Comparison of ENCODE assay signal across 9 cellular contexts in the genomic region with DNA sequence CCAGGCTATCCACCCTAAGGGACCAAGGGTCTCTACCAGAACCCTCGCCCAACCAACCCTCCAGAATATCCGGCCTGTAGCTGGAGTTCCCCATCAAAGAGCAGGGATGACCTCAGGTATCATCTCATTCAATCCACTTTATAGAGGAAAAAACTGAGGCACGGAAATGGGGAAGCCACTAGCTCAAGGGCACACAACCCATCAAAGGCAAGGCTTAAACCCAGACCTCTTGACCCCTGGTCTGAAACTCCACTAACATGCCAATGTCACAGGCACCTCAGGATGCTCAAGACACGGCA. TPM values are rescaled to one million over a fixed set of nuclear protein-coding genes. Genes with fewer than 3 reads are reported as not detected.
DNase-seq lines count a peak whose midpoint lies in the region; TF ChIP-seq lines count a peak whose summit lies in the region.
"Had no signal": no experiment of that assay in that cellular context is flagged by ENCODE, and none has a peak within 500 bp of the region (broad histone marks: within the 10 kb centered on the region; RNA-seq: fewer than 3 reads in every experiment).

No MANE protein-coding gene starts in this region.

- peak overlapping the region; percentile 87 for H3K4me3 Mint-ChIP-seq in activated CD4-positive, alpha-beta T cell treated with anti-CD3 and anti-CD28 coated beads, Interleukin-2, amount 10 ng/mL, durations not matched to agents 7 days and 5 days

- CTCF ChIA-PET in activated CD4-positive, alpha-beta T cell treated with anti-CD3 and anti-CD28 coated beads, Interleukin-2, amount 10 ng/mL, durations not matched to agents 7 days and 5 days (lab: Charles Lee) = interaction anchor here (0.6 to 2.0 kb wide), 8 partner anchors 8 to 289 kb away, joined by 3 to 7 read pairs (median 4); partner anchors contain the start of gene FBRS

- intact Hi-C loops in ascending aorta (cut with DNase I) = no loop called here
- intact Hi-C loops in thyroid gland (cut with DNase I) = no loop called here

- no peaks in the 10 kb centered on the region for H3K9me3 Mint-ChIP-seq in activated CD4-positive, alpha-beta T cell treated with anti-CD3 and anti-CD28 coated beads, Interleukin-2, amount 10 ng/mL, durations not matched to agents 7 days and 5 days

- 19% methylated on average over 4 of the region's 4 CpGs for WGBS in liver
- 0 to 28% methylated on average over 1 to 4 of the region's 4 CpGs for WGBS in thyroid gland, 2 donors

- POLR2A ChIA-PET in activated CD4-positive, alpha-beta T cell treated with anti-CD3 and anti-CD28 coated beads, Interleukin-2, amount 10 ng/mL, durations not matched to agents 7 days and 5 days (lab: Charles Lee) = no interaction called here

- peak overlapping the region; percentile 77 for H3K27ac Mint-ChIP-seq in activated CD4-positive, alpha-beta T cell treated with anti-CD3 and anti-CD28 coated beads, Interleukin-2, amount 10 ng/mL, durations not matched to agents 7 days and 5 days

- H3K27me3 ChIP-seq in ascending aorta (no peaks in the 10 kb centered on the region), liver (ENCODE audit: control insufficient read depth in 4 of 4, insufficient read depth in 4 of 4, low read length in 3 of 4) (no peaks in the 10 kb centered on the region), thyroid gland (no peaks in the 10 kb centered on the region)

- no peak for TF ChIP-seq CTCF in ascending aorta (IDR thresholded peaks at IDR 0.05)
- TF ChIP-seq CTCF in liver (IDR thresholded peaks at IDR 0.05; ENCODE audit: low read depth, low read length, missing input control) = no peak
- TF ChIP-seq CTCF in thyroid gland (IDR thresholded peaks at IDR 0.05) = no peak

- peaks cover 57% of the 10 kb centered on the region for H3K4me1 Mint-ChIP-seq in activated CD4-positive, alpha-beta T cell treated with anti-CD3 and anti-CD28 coated beads, Interleukin-2, amount 10 ng/mL, durations not matched to agents 7 days and 5 days

- H3K36me3 Mint-ChIP-seq in activated CD4-positive, alpha-beta T cell treated with anti-CD3 and anti-CD28 coated beads, Interleukin-2, amount 10 ng/mL, durations not matched to agents 7 days and 5 days (ENCODE audit: low read depth) = peaks cover 46% of the 10 kb centered on the region

- no peak for TF ChIP-seq RAD21 in liver (IDR thresholded peaks at IDR 0.05)

- H3K27ac ChIP-seq in ascending aorta (peak overlapping the region; percentile 58 to 69), liver (ENCODE audit: low read depth in 1 of 2, low read length in 2 of 2) (peak overlapping the region; percentile 29 to 59), thyroid gland (peak overlapping the region in 2 of 3 donors; percentile 24 to 32)

- H3K36me3 ChIP-seq in ascending aorta = peaks cover 14 to 21% of the 10 kb centered on the region in 2 donors
- H3K36me3 ChIP-seq in liver (ENCODE audit: control insufficient read depth in 4 of 4, insufficient read depth in 3 of 4, low read depth in 1 of 4, low read length in 3 of 4) = peaks cover 3 to 8% (median 7%) of the 10 kb centered on the region in 4 donors
- H3K36me3 ChIP-seq in thyroid gland = peaks cover 2 to 12% of the 10 kb centered on the region in 2 donors

- peak overlapping the region; percentile 16 to 66 for H3K9ac ChIP-seq in liver (ENCODE audit: low read depth in 1 of 2, low read length in 2 of 2)

- H3K4me1 ChIP-seq in ascending aorta (peaks cover 13 to 26% of the 10 kb centered on the region in 2 donors), liver (ENCODE audit: control insufficient read depth in 4 of 4, insufficient read depth in 4 of 4, low read length in 3 of 4) (peaks cover 0 to 35% (median 29%) of the 10 kb centered on the region in 4 donors), thyroid gland (peaks cover 16 to 37% of the 10 kb centered on the region in 2 donors)

- no peaks in the 10 kb centered on the region for H3K9me3 ChIP-seq in ascending aorta
- H3K9me3 ChIP-seq in liver (ENCODE audit: control insufficient read depth in 4 of 4, low read length in 3 of 4) = no peaks in the 10 kb centered on the region
- no peaks in the 10 kb centered on the region for H3K9me3 ChIP-seq in thyroid gland

- H3K4me3 ChIP-seq in ascending aorta = peak overlapping the region; percentile 78 to 82
- H3K4me3 ChIP-seq in liver (ENCODE audit: low read depth in 1 of 3, low read length in 3 of 3) = peak overlapping the region; percentile 66 to 81 (median 68)
- H3K4me3 ChIP-seq in thyroid gland (replicated peaks in 1 of 3) = peak overlapping the region; percentile 35 to 87 (median 75)

- no peak for TF ChIP-seq POLR2A in thyroid gland (IDR thresholded peaks at IDR 0.05)

- no peak for DNase-seq in activated CD4-positive, alpha-beta T cell treated with anti-CD3 and anti-CD28 coated beads, Interleukin-2, amount 10 ng/mL, durations not matched to agents 7 days and 5 days
- no peak for DNase-seq in activated CD4-positive, alpha-beta T cell treated with anti-CD3 and anti-CD28 coated beads for 48 hours
- no peak for DNase-seq in ascending aorta (ENCODE audit: low spot score in 2 of 2)
- DNase-seq in thyroid gland = no peak
- no peak for DNase-seq in Kasumi-1 (lab: John Stamatoyannopoulos, UW)
- no peak for DNase-seq in stimulated activated naive CD4-positive, alpha-beta T cell (lab: John Stamatoyannopoulos, UW)
- no peak for DNase-seq in NCI-H1105 (lab: John Stamatoyannopoulos, UW)

- no peaks in the 10 kb centered on the region for H3K27me3 Mint-ChIP-seq in activated CD4-positive, alpha-beta T cell treated with anti-CD3 and anti-CD28 coated beads, Interleukin-2, amount 10 ng/mL, durations not matched to agents 7 days and 5 days

TF ChIP-seq in liver, 16 proteins besides CTCF, POLR2A, EP300 and RAD21:
- TF ChIP-seq HNF4A (conservative IDR thresholded peaks at IDR 0.05) = peak in 1 of 2 donors; percentile 10
- no peak for TF ChIP-seq SP1 (IDR thresholded peaks at IDR 0.05)

RNA-seq across cellular contexts. Expression of gene TBC1D10B, which starts 1.6 kb away (rescaled TPM):
- total RNA-seq in activated CD4-positive, alpha-beta T cell treated with anti-CD3 and anti-CD28 coated beads, Interleukin-2, amount 10 ng/mL, durations not matched to agents 7 days and 5 days = 10 to 100 TPM; 63.9 to 69.9 TPM
- total RNA-seq in ascending aorta (20.9 TPM), liver (10 to 100 TPM; 16.1 to 16.5 TPM), thyroid gland (10 to 100 TPM; 26.6 to 38.1 (median 33.5) TPM)
- 1 to 10 TPM; 3.6 to 9.2 TPM for polyA plus RNA-seq in liver

RNA-seq across cellular contexts. Expression of gene MYL11, which starts 5.9 kb away (rescaled TPM):
- not detected for total RNA-seq in activated CD4-positive, alpha-beta T cell treated with anti-CD3 and anti-CD28 coated beads, Interleukin-2, amount 10 ng/mL, durations not matched to agents 7 days and 5 days
- total RNA-seq in ascending aorta = not detected
- under 1 TPM in 1 of 2 donors, not detected in 1; 0.70 TPM for total RNA-seq in liver
- polyA plus RNA-seq in liver = not detected
- total RNA-seq in thyroid gland = not detected
- total RNA-seq: subcutaneous adipose tissue had no signal

RNA-seq across cellular contexts. Expression of gene SEPTIN1, which starts 13.6 kb away (rescaled TPM):
- total RNA-seq in activated CD4-positive, alpha-beta T cell treated with anti-CD3 and anti-CD28 coated beads, Interleukin-2, amount 10 ng/mL, durations not matched to agents 7 days and 5 days = 100 to 1,000 TPM; 383 to 413 TPM
- not detected for total RNA-seq in ascending aorta
- total RNA-seq in liver = 1 to 10 TPM in 1 of 2 donors, under 1 TPM in 1; 0.42 to 1.0 TPM
- polyA plus RNA-seq in liver = 1 to 10 TPM; 1.4 to 2.8 TPM
- 1 to 10 TPM in 3 of 4 donors, under 1 TPM in 1; 0.56 to 3.4 (median 1.4) TPM for total RNA-seq in thyroid gland

RNA-seq across cellular contexts. Expression of gene CD2BP2, which starts 13.6 kb away (rescaled TPM):
- total RNA-seq in activated CD4-positive, alpha-beta T cell treated with anti-CD3 and anti-CD28 coated beads, Interleukin-2, amount 10 ng/mL, durations not matched to agents 7 days and 5 days = 10 to 100 TPM; 51.8 to 65.0 TPM
- total RNA-seq in ascending aorta = 15.1 TPM
- total RNA-seq in liver = 10 to 100 TPM; 10.0 TPM
- 10 to 100 TPM; 13.4 to 15.4 TPM for polyA plus RNA-seq in liver
- 10 to 100 TPM; 39.1 to 68.5 (median 56.1) TPM for total RNA-seq in thyroid gland

RNA-seq across cellular contexts. Expression of gene ZNF48, which starts 26.5 kb away (rescaled TPM):
- 10 to 100 TPM; 13.7 to 13.9 TPM for total RNA-seq in activated CD4-positive, alpha-beta T cell treated with anti-CD3 and anti-CD28 coated beads, Interleukin-2, amount 10 ng/mL, durations not matched to agents 7 days and 5 days
- total RNA-seq in ascending aorta = 25.1 TPM
- 1 to 10 TPM; 3.2 to 4.7 TPM for total RNA-seq in liver
- polyA plus RNA-seq in liver = 1 to 10 TPM; 2.3 to 3.0 TPM
- total RNA-seq in thyroid gland = 10 to 100 TPM in 2 of 4 donors, 1 to 10 TPM in 2; 8.5 to 12.2 (median 9.4) TPM

Comparison
In these comparisons a context has a peak if more than half of its experiments do, and no peak if none do; other contexts are left out.
1. RNA of gene SEPTIN1, which starts 13.6 kb away (total RNA-seq): 383 to 413 TPM in activated CD4-positive, alpha-beta T cell treated with anti-CD3 and anti-CD28 coated beads, Interleukin-2, amount 10 ng/mL, durations not matched to agents 7 days and 5 days; 0.56 to 3.4 TPM in thyroid gland, 0.42 to 1.0 TPM in liver and not detected in ascending aorta (single experiment); every median in the first group is over 10 times any median in the second.
2. Peak in every context shown above with its lines, with median percentiles within 50 percentile points of each other: H3K27ac ChIP-seq and H3K4me3 ChIP-seq.